ENCODE assay signal across 9 cellular contexts in genomic region chr3:195207731-195208130, GRCh38.
DNase-seq lines count a peak whose midpoint lies in the region; ATAC-seq and TF ChIP-seq lines count a peak whose summit lies in the region.
"Had no signal": no experiment of that assay in that cellular context is flagged by ENCODE, and none has a peak within 500 bp of the region (broad histone marks: within the 10 kb centered on the region; RNA-seq: fewer than 3 reads in every experiment).

No MANE protein-coding gene starts in this region.

- peak; percentile 65 for DNase-seq in choroid plexus epithelial cell (ENCODE audit: low read depth)
- DNase-seq in stimulated activated naive B cell treated with anti-CD40 and anti-IgM and Interleukin-4, amounts not matched to agents 10 μg/mL and 1 μg/mL and 100 μg/mL, for 72 hours = no peak
- no peak for DNase-seq in DMS153 (lab: John Stamatoyannopoulos, UW)
- DNase-seq in effector CD8-positive, alpha-beta T cell (lab: John Stamatoyannopoulos, UW) = no peak
- DNase-seq in activated naive CD4-positive, alpha-beta T cell treated with Interleukin-2 at 50 U/mL for 16 hours = no peak
- DNase-seq: NCI-H446 treated with DMSO at 0.1 percent for 48 hours, occipital lobe had no signal

- no peak for TF ChIP-seq CTCF in choroid plexus epithelial cell (conservative IDR thresholded peaks at IDR 0.05; ENCODE audit: low read depth, low read length)

- H3K27ac Mint-ChIP-seq in stimulated activated naive B cell treated with anti-CD40 and anti-IgM and Interleukin-4, amounts not matched to agents 10 μg/mL and 1 μg/mL and 100 μg/mL, for 72 hours = peak overlapping the region; percentile 38

- peaks cover 4 to 26% of the 10 kb centered on the region in 2 donors for H3K36me3 Mint-ChIP-seq in stimulated activated naive B cell treated with anti-CD40 and anti-IgM and Interleukin-4, amounts not matched to agents 10 μg/mL and 1 μg/mL and 100 μg/mL, for 72 hours

- H3K4me1 Mint-ChIP-seq in stimulated activated naive B cell treated with anti-CD40 and anti-IgM and Interleukin-4, amounts not matched to agents 10 μg/mL and 1 μg/mL and 100 μg/mL, for 72 hours = peaks cover 30 to 52% of the 10 kb centered on the region in 2 donors

- H3K4me3 Mint-ChIP-seq in stimulated activated naive B cell treated with anti-CD40 and anti-IgM and Interleukin-4, amounts not matched to agents 10 μg/mL and 1 μg/mL and 100 μg/mL, for 72 hours = no peak overlapping the region

- peaks cover 0 to 4% of the 10 kb centered on the region in 2 donors for H3K9me3 Mint-ChIP-seq in stimulated activated naive B cell treated with anti-CD40 and anti-IgM and Interleukin-4, amounts not matched to agents 10 μg/mL and 1 μg/mL and 100 μg/mL, for 72 hours

- H3K27me3 Mint-ChIP-seq in stimulated activated naive B cell treated with anti-CD40 and anti-IgM and Interleukin-4, amounts not matched to agents 10 μg/mL and 1 μg/mL and 100 μg/mL, for 72 hours = no peaks in the 10 kb centered on the region

- no peak overlapping the region for H3K4me3 ChIP-seq in choroid plexus epithelial cell (ENCODE audit: low read depth, low read length)

- ATAC-seq in GM19351 (IDR thresholded peaks at IDR 0.05; ENCODE audit: unreplicated experiment) (peak; percentile 37), HG02870 (IDR thresholded peaks at IDR 0.05; ENCODE audit: unreplicated experiment) (peak; percentile 14)
- ATAC-seq in stimulated activated naive B cell treated with anti-CD40 and anti-IgM and Interleukin-4, amounts not matched to agents 10 μg/mL and 1 μg/mL and 100 μg/mL, for 72 hours (replicated peaks) = peak in 1 of 2 donors; percentile 17
